Comparison of ENCODE assay signal across 20 cellular contexts in the genomic region with DNA sequence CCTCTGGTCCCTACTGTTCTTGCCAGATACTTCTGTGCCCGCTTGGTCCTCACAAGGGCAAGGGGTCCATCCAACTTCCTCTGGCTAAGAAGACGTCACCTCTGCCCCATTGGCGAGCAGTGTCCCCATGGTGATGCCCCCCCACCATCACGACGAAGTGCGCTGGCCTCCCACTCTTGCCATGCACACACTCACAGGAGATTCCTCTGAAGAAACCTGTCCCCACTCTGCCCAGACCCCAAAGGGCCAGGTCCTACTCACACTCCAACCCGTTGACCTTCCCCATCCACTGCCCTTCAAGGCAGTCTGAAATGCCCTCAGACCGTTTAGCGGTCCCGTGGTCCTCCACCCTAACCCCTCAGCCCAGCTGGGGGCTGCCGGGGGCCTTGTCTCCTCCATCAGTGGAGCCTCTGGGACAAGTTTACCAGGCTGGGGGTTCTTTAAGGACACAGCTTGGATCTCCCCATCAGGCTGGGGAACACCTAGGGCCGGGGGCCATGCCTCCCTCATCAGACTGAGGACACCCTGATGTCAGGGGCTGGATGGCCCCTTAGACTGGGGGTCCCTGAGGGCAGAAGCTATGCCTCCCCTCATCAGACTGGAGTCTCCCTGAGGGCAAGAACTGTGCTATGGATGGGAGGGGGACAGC. TPM values are rescaled to one million over a fixed set of nuclear protein-coding genes. Genes with fewer than 3 reads are reported as not detected.
DNase-seq lines count a peak whose midpoint lies in the region; ATAC-seq and TF ChIP-seq lines count a peak whose summit lies in the region.
"Had no signal": no experiment of that assay in that cellular context is flagged by ENCODE, and none has a peak within 500 bp of the region (broad histone marks: within the 10 kb centered on the region; RNA-seq: fewer than 3 reads in every experiment).

No MANE protein-coding gene starts in this region.

- no peak for TF ChIP-seq RAD21 in SK-N-SH (IDR thresholded peaks at IDR 0.05; ENCODE audit: low read length)

- H2AFZ ChIP-seq in SK-N-SH (ENCODE audit: low read depth) = no peak overlapping the region
- H2AFZ ChIP-seq: GM23338 had no signal

- no peaks in the 10 kb centered on the region for H3K27me3 ChIP-seq in SK-N-SH (ENCODE audit: insufficient read depth)
- H3K27me3 ChIP-seq in tibial artery = no peaks in the 10 kb centered on the region

- no peaks in the 10 kb centered on the region for H4K20me1 ChIP-seq in SK-N-SH (ENCODE audit: insufficient read depth)

- H3K4me2 ChIP-seq in SK-N-SH = no peak overlapping the region
- H3K4me2 ChIP-seq: BLaER1 treated with 17β-estradiol and CSF1 and Interleukin-3, amounts not matched to agents 10 nM and 100 nM; GM23338; KMS-11 had no signal

- H3K9me2 ChIP-seq in SK-N-SH = no peaks in the 10 kb centered on the region

- peak; percentile 31 for DNase-seq in SK-N-SH
- DNase-seq in nephron progenitor cell = no peak
- no peak for DNase-seq in tibial artery
- DNase-seq in retina = no peak
- DNase-seq in activated CD8-positive, alpha-beta memory T cell treated with anti-CD3 and anti-CD28 coated beads, Interleukin-2, amount 50 U/mL, for 4 hours = no peak
- DNase-seq in NCI-H345 treated with DMSO at 0.1 percent for 48 hours (lab: John Stamatoyannopoulos, UW; ENCODE audit: unreplicated experiment) = no peak
- DNase-seq: CD4-positive, alpha-beta memory T cell; DND-41; NCI-H1105 treated with DMSO at 0.1 percent for 48 hours; NCI-H2029 treated with DMSO at 0.1 percent for 48 hours; NCI-H345; NCI-H526; SHP77 had no signal

- 91% methylated on average over 12 of the region's 12 CpGs for WGBS in SK-N-SH (ENCODE audit: low lambda C conversion rate)

- no peak for ATAC-seq in SK-N-SH treated with all-trans-retinoic acid at 6 μM for 48 hours
- ATAC-seq: GM23338 had no signal

- H3K9me3 Mint-ChIP-seq in brain = no peaks in the 10 kb centered on the region
- no peaks in the 10 kb centered on the region for H3K9me3 Mint-ChIP-seq in nephron progenitor cell
- H3K9me3 Mint-ChIP-seq: CD4-positive, alpha-beta memory T cell; GM23338 had no signal

- H3K4me3 Mint-ChIP-seq in brain = no peak overlapping the region
- H3K4me3 Mint-ChIP-seq in nephron progenitor cell = no peak overlapping the region
- H3K4me3 Mint-ChIP-seq: CD4-positive, alpha-beta memory T cell; GM23338 had no signal

- no peaks in the 10 kb centered on the region for H3K36me3 Mint-ChIP-seq in brain
- H3K36me3 Mint-ChIP-seq in nephron progenitor cell (ENCODE audit: low read depth) = no peaks in the 10 kb centered on the region

- H3K9me3 ChIP-seq in SK-N-SH (no peaks in the 10 kb centered on the region), tibial artery (no peaks in the 10 kb centered on the region)
- H3K9me3 ChIP-seq: BLaER1 treated with 17β-estradiol and CSF1 and Interleukin-3, amounts not matched to agents 10 nM and 100 nM had no signal

- POLR2A ChIA-PET in SK-N-SH (lab: Yijun Ruan, JAX) = no interaction called here

- TF ChIP-seq CTCF in SK-N-SH (IDR thresholded peaks at IDR 0.05) = no peak
- TF ChIP-seq CTCF in brain (conservative IDR thresholded peaks at IDR 0.05) = no peak
- TF ChIP-seq CTCF in nephron progenitor cell (IDR thresholded peaks at IDR 0.05) = no peak
- no peak for TF ChIP-seq CTCF in tibial artery (IDR thresholded peaks at IDR 0.05)

- H3K4me1 ChIP-seq in SK-N-SH (ENCODE audit: control insufficient read depth in 1 of 2, insufficient read depth in 2 of 2, low read depth in 1 of 2, low read length in 1 of 2) (peaks cover 9% of the 10 kb centered on the region in 2 experiments; a peak in 2 of 4 replicates), tibial artery (peaks cover 0 to 89% (median 56%) of the 10 kb centered on the region in 4 donors)

- H3K27me3 Mint-ChIP-seq in brain (peaks cover 16% of the 10 kb centered on the region), nephron progenitor cell (ENCODE audit: low read depth, poor library complexity) (peaks cover 5% of the 10 kb centered on the region)

- H3K4me3 ChIP-seq in SK-N-SH (ENCODE audit: low read depth in 2 of 2, low read length in 1 of 2) = no peak overlapping the region
- no peak overlapping the region for H3K4me3 ChIP-seq in tibial artery
- H3K4me3 ChIP-seq: BLaER1 treated with 17β-estradiol and CSF1 and Interleukin-3, amounts not matched to agents 10 nM and 100 nM; GM23338 had no signal

- H3F3A ChIP-seq in SK-N-SH (replicated peaks; ENCODE audit: insufficient read depth) = no peaks in the 10 kb centered on the region

- H3K4me1 Mint-ChIP-seq in brain = peaks cover 13% of the 10 kb centered on the region
- peaks cover 20% of the 10 kb centered on the region for H3K4me1 Mint-ChIP-seq in nephron progenitor cell

- CTCF ChIA-PET in SK-N-SH (lab: Yijun Ruan, JAX) = interaction anchor here (0.9 to 48.9 kb wide), 5 partner anchors 12 to 111 kb away, joined by 4 to 2107 read pairs (median 6); partner anchors contain the start of genes SLC35B1 and SPOP

- no peak for TF ChIP-seq EP300 in SK-N-SH (IDR thresholded peaks at IDR 0.05; ENCODE audit: borderline replicate concordance in 1 of 2, low read depth in 1 of 2, low read length in 1 of 2)

- no peaks in the 10 kb centered on the region for H3K36me3 ChIP-seq in SK-N-SH (replicated peaks in 1 of 2; ENCODE audit: control insufficient read depth in 1 of 2, insufficient read depth in 2 of 2, low read length in 1 of 2)
- H3K36me3 ChIP-seq in tibial artery = peaks cover 6 to 16% (median 9%) of the 10 kb centered on the region in 3 donors
- H3K36me3 ChIP-seq: BLaER1 treated with 17β-estradiol and CSF1 and Interleukin-3, amounts not matched to agents 10 nM and 100 nM had no signal

- intact Hi-C loops in tibial artery (cut with DNase I; ENCODE audit: low total_unique reads) = no loop called here

- H3K9ac ChIP-seq in SK-N-SH = no peak overlapping the region
- H3K9ac ChIP-seq: KMS-11 had no signal

- H3K27ac ChIP-seq in SK-N-SH (ENCODE audit: low read depth in 2 of 2, low read length in 1 of 2) (no peak overlapping the region), tibial artery (peak overlapping the region; percentile 42 to 93)
- H3K27ac ChIP-seq: 22Rv1; BLaER1 treated with 17β-estradiol and CSF1 and Interleukin-3, amounts not matched to agents 10 nM and 100 nM; HL-60; KMS-11 had no signal

- peak overlapping the region in 3 of 5 experiments; percentile 51 to 70 (median 56) for H3K27ac Mint-ChIP-seq in brain
- H3K27ac Mint-ChIP-seq in nephron progenitor cell = peak overlapping the region; percentile 58
- H3K27ac Mint-ChIP-seq: GM23338 had no signal

- no peaks in the 10 kb centered on the region for H3K79me2 ChIP-seq in SK-N-SH (ENCODE audit: insufficient read depth)

TF ChIP-seq in SK-N-SH, 30 proteins besides CTCF, POLR2A, EP300 and RAD21 (continues in another document):
- TF ChIP-seq, protein P1, sequence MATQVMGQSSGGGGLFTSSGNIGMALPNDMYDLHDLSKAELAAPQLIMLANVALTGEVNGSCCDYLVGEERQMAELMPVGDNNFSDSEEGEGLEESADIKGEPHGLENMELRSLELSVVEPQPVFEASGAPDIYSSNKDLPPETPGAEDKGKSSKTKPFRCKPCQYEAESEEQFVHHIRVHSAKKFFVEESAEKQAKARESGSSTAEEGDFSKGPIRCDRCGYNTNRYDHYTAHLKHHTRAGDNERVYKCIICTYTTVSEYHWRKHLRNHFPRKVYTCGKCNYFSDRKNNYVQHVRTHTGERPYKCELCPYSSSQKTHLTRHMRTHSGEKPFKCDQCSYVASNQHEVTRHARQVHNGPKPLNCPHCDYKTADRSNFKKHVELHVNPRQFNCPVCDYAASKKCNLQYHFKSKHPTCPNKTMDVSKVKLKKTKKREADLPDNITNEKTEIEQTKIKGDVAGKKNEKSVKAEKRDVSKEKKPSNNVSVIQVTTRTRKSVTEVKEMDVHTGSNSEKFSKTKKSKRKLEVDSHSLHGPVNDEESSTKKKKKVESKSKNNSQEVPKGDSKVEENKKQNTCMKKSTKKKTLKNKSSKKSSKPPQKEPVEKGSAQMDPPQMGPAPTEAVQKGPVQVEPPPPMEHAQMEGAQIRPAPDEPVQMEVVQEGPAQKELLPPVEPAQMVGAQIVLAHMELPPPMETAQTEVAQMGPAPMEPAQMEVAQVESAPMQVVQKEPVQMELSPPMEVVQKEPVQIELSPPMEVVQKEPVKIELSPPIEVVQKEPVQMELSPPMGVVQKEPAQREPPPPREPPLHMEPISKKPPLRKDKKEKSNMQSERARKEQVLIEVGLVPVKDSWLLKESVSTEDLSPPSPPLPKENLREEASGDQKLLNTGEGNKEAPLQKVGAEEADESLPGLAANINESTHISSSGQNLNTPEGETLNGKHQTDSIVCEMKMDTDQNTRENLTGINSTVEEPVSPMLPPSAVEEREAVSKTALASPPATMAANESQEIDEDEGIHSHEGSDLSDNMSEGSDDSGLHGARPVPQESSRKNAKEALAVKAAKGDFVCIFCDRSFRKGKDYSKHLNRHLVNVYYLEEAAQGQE (IDR thresholded peaks at IDR 0.05; ENCODE audit: low read depth, low read length) = no peak

TF ChIP-seq in SK-N-SH treated with all-trans-retinoic acid at 6 μM for 48 hours, 23 proteins besides CTCF, POLR2A, EP300 and RAD21:
- TF ChIP-seq ZFP30 (CRISPR knock-in tag; IDR thresholded peaks at IDR 0.05) = no peak
TF ChIP-seq in SK-N-SH treated with all-trans-retinoic acid at 6 μM for 48 hours: peak in this region for 0.

RNA-seq across cellular contexts. Expression of gene NXPH3, which starts 6.5 kb away (rescaled TPM):
- polyA plus RNA-seq in SK-N-SH (2012; rRNA removed) = 0.30 and 0.31 TPM in 2 replicates
- 0.14 and 0.16 TPM in 2 replicates for polyA plus RNA-seq in SK-N-SH (2012; cell fraction: cytosol; rRNA removed)
- polyA plus RNA-seq in SK-N-SH (2012; cell fraction: nucleus; rRNA removed) = 0.25 and 0.34 TPM in 2 replicates
- 5.1 TPM for polyA plus RNA-seq in brain (ENCODE audit: insufficient read depth, low read depth, low replicate concordance)
- polyA plus RNA-seq: CD4-positive, alpha-beta memory T cell had no signal

Comparison
In these comparisons a context has a peak if more than half of its experiments do, and no peak if none do; other contexts are left out.
1. H3K27ac ChIP-seq: peak in tibial artery (2 of 2); none in SK-N-SH (0 of 2).